In the genomic region with DNA sequence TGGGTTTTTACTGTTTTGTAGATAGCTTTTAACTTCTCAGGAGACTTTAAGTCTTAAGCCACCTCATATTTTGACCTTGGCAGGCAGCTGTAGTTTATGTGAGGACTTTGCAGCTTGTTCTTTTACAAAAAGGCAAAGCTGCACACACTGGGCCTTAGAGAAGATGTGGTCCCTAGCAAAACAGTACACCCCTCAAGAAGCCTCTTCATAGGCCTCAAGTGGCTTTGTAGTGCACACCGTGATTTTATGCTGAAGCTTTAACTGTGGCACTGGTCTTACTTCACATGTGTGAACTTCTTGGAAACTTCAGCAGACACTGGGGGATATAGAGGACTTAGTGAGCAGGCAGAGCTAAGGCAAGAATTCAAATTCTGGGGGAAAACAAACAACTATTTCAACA, we compare ENCODE assay signal across 25 cellular contexts.
"Had no signal": no experiment of that assay in that cellular context is flagged by ENCODE, and none has a peak within 500 bp of the region (broad histone marks: within the 10 kb centered on the region; RNA-seq: fewer than 3 reads in every experiment).

No MANE protein-coding gene starts in this region.

- H3K27me3 ChIP-seq: right atrium auricular region, right lobe of liver, stomach, testis, uterus had no signal

- H3K4me2 ChIP-seq: smooth muscle cell had no signal

- H3K9me3 ChIP-seq: heart right ventricle, lower lobe of right lung, mucosa of descending colon, right atrium auricular region, right lobe of liver, stomach, testis, tibial artery, uterus had no signal

- H3K27me3 Mint-ChIP-seq: progenitor cell of endocrine pancreas had no signal

- DNase-seq: heart right ventricle; hippocampal formation; kidney glomerular epithelial cell; left cardiac atrium; lower lobe of right lung; mammary epithelial cell; midbrain; mucosa of descending colon; naive thymus-derived CD4-positive, alpha-beta T cell; nucleus accumbens; right lobe of liver; stimulated activated CD4-positive, alpha-beta T cell treated with anti-CD3 and anti-CD28 coated beads, Interleukin-1b, Interleukin-23, amount 100 ng/mL, for 48 hours; stimulated activated CD4-positive, alpha-beta T cell treated with anti-CD3 and anti-CD28 coated beads, Interleukin-4, amount 100 ng/mL, for 1 hour; stimulated activated naive B cell treated with anti-CD40 and anti-IgM and Interleukin-4, amounts not matched to agents 10 μg/mL and 1 μg/mL and 100 μg/mL, for 72 hours; stimulated activated naive CD8-positive, alpha-beta T cell treated with anti-CD3 and anti-CD28 coated beads, Interleukin-15, Interleukin-2, amounts not matched to agents 100 U/mL and 50 U/mL, for 24 hours; stomach; testis; tibial artery; trophoblast cell; uterus had no signal

- H3K4me3 ChIP-seq: heart right ventricle, lower lobe of right lung, mucosa of descending colon, right atrium auricular region, right lobe of liver, smooth muscle cell, stomach, testis, tibial artery, uterus had no signal

- H3K27ac Mint-ChIP-seq: naive thymus-derived CD4-positive, alpha-beta T cell; natural killer cell treated with Interleukin-12 subunit alpha and Interleukin-12 subunit beta and Interleukin-15 and Interleukin-18, amount 100 ng/mL, for 72 hours; progenitor cell of endocrine pancreas; stimulated activated naive B cell treated with anti-CD40 and anti-IgM and Interleukin-4, amounts not matched to agents 10 μg/mL and 1 μg/mL and 100 μg/mL, for 72 hours had no signal

- H3K4me1 Mint-ChIP-seq: naive thymus-derived CD4-positive, alpha-beta T cell; stimulated activated naive B cell treated with anti-CD40 and anti-IgM and Interleukin-4, amounts not matched to agents 10 μg/mL and 1 μg/mL and 100 μg/mL, for 72 hours had no signal

- H3K27ac ChIP-seq: heart right ventricle, lower lobe of right lung, right atrium auricular region, right lobe of liver, stomach, testis, tibial artery, uterus had no signal

- ATAC-seq: heart right ventricle; left cardiac atrium; left lobe of liver; lower lobe of right lung; mucosa of descending colon; naive thymus-derived CD4-positive, alpha-beta T cell; natural killer cell treated with Interleukin-12 subunit alpha and Interleukin-12 subunit beta and Interleukin-15 and Interleukin-18, amount 100 ng/mL, for 72 hours; right lobe of liver; stimulated activated naive B cell treated with anti-CD40 and anti-IgM and Interleukin-4, amounts not matched to agents 10 μg/mL and 1 μg/mL and 100 μg/mL, for 72 hours; stimulated activated naive CD8-positive, alpha-beta T cell treated with anti-CD3 and anti-CD28 coated beads, Interleukin-15, Interleukin-2, amounts not matched to agents 100 U/mL and 50 U/mL, for 24 hours had no signal

- H3K36me3 Mint-ChIP-seq: naive thymus-derived CD4-positive, alpha-beta T cell; natural killer cell treated with Interleukin-12 subunit alpha and Interleukin-12 subunit beta and Interleukin-15 and Interleukin-18, amount 100 ng/mL, for 72 hours; stimulated activated naive B cell treated with anti-CD40 and anti-IgM and Interleukin-4, amounts not matched to agents 10 μg/mL and 1 μg/mL and 100 μg/mL, for 72 hours had no signal

- H3K4me3 Mint-ChIP-seq: naive thymus-derived CD4-positive, alpha-beta T cell; natural killer cell treated with Interleukin-12 subunit alpha and Interleukin-12 subunit beta and Interleukin-15 and Interleukin-18, amount 100 ng/mL, for 72 hours; stimulated activated naive B cell treated with anti-CD40 and anti-IgM and Interleukin-4, amounts not matched to agents 10 μg/mL and 1 μg/mL and 100 μg/mL, for 72 hours had no signal

- H3K9me3 Mint-ChIP-seq: naive thymus-derived CD4-positive, alpha-beta T cell; natural killer cell treated with Interleukin-12 subunit alpha and Interleukin-12 subunit beta and Interleukin-15 and Interleukin-18, amount 100 ng/mL, for 72 hours; stimulated activated naive B cell treated with anti-CD40 and anti-IgM and Interleukin-4, amounts not matched to agents 10 μg/mL and 1 μg/mL and 100 μg/mL, for 72 hours had no signal

- H3K4me1 ChIP-seq: heart right ventricle, lower lobe of right lung, right atrium auricular region, right lobe of liver, stomach, testis, tibial artery, uterus had no signal

- H3K36me3 ChIP-seq: heart right ventricle, lower lobe of right lung, right atrium auricular region, right lobe of liver, stomach, tibial artery, uterus had no signal
